In genomic region chr3:184748219-184749135, GRCh38 we compare ENCODE assay signal across 9 cellular contexts. TPM values are rescaled to one million over a fixed set of nuclear protein-coding genes. Genes with fewer than 3 reads are reported as not detected.
DNase-seq lines count a peak whose midpoint lies in the region; ATAC-seq and TF ChIP-seq lines count a peak whose summit lies in the region.
"Had no signal": no experiment of that assay in that cellular context is flagged by ENCODE, and none has a peak within 500 bp of the region (broad histone marks: within the 10 kb centered on the region; RNA-seq: fewer than 3 reads in every experiment).

No MANE protein-coding gene starts in this region.

- H3K27me3 Mint-ChIP-seq in HFFc6 (ENCODE audit: insufficient read depth) = peaks cover 39% of the 10 kb centered on the region

- no peak overlapping the region for H3K4me3 ChIP-seq in OCI-LY1 (ENCODE audit: low read depth, low read length, poor library complexity, severe bottlenecking)
- H3K4me3 ChIP-seq in gastroesophageal sphincter = no peak overlapping the region
- H3K4me3 ChIP-seq in transverse colon = no peak overlapping the region
- H3K4me3 ChIP-seq: lower lobe of right lung had no signal

- no peaks in the 10 kb centered on the region for H3K9me3 Mint-ChIP-seq in HFFc6

- H3K36me3 ChIP-seq in OCI-LY1 (ENCODE audit: insufficient read depth, low read length) = no peaks in the 10 kb centered on the region
- H3K36me3 ChIP-seq in gastroesophageal sphincter = no peaks in the 10 kb centered on the region
- no peaks in the 10 kb centered on the region for H3K36me3 ChIP-seq in transverse colon
- H3K36me3 ChIP-seq: lower lobe of right lung had no signal

- ATAC-seq in gastroesophageal sphincter = peak; percentile 50

- in situ Hi-C loops in transverse colon (cut with MboI; ENCODE audit: low pct_ligation_motif_present in 1 of 4, low pct_unique_long_range_greater_than_20kb in 1 of 4, low sequenced_read_pairs in 3 of 4) = no loop called here

- no peaks in the 10 kb centered on the region for H3K9me2 ChIP-seq in OCI-LY1 (ENCODE audit: low read depth, low read length)

- H3K9ac ChIP-seq in OCI-LY1 (ENCODE audit: low read length) = no peak overlapping the region

- TF ChIP-seq EP300 in gastroesophageal sphincter (IDR thresholded peaks at IDR 0.05) (no peak), transverse colon (IDR thresholded peaks at IDR 0.05; ENCODE audit: low read depth) (no peak)

- no peak overlapping the region for H3K27ac Mint-ChIP-seq in HFFc6

- no peak overlapping the region for H3K4me2 ChIP-seq in OCI-LY1 (ENCODE audit: low read length)

- peaks cover 6% of the 10 kb centered on the region; the same call in 1 of the 2 replicates for H3K4me1 Mint-ChIP-seq in HFFc6 (ENCODE audit: low read depth)

- TF ChIP-seq POLR2A in gastroesophageal sphincter (IDR thresholded peaks at IDR 0.05) (no peak), transverse colon (IDR thresholded peaks at IDR 0.05) (no peak)

- H3K4me1 ChIP-seq in OCI-LY1 (ENCODE audit: insufficient read depth, low read length, severe bottlenecking) (no peaks in the 10 kb centered on the region), gastroesophageal sphincter (no peaks in the 10 kb centered on the region), transverse colon (peaks cover 0 to 7% (median 0%) of the 10 kb centered on the region in 4 donors)
- H3K4me1 ChIP-seq: lower lobe of right lung had no signal

- no peaks in the 10 kb centered on the region for H3K79me2 ChIP-seq in OCI-LY1 (ENCODE audit: insufficient read depth, low read length)

- WGBS in gastroesophageal sphincter (ENCODE audit: low coverage in 1 of 2), 2 donors = 57 to 58% methylated on average over 6 of the region's 8 CpGs
- 50 to 56% methylated on average over 4 to 8 of the region's 8 CpGs for WGBS in transverse colon (ENCODE audit: low coverage in 1 of 2), 2 donors

- H3K9me3 ChIP-seq in OCI-LY1 (ENCODE audit: low read length) (no peaks in the 10 kb centered on the region), gastroesophageal sphincter (no peaks in the 10 kb centered on the region), transverse colon (no peaks in the 10 kb centered on the region)
- H3K9me3 ChIP-seq: lower lobe of right lung had no signal

- DNase-seq in DMS 273 (lab: John Stamatoyannopoulos, UW; ENCODE audit: unreplicated experiment) (peak; percentile 62), DMS 273 treated with DMSO at 0.1 percent for 48 hours (lab: John Stamatoyannopoulos, UW) (no peak), HFFc6 (no peak), transverse colon (no peak), Ammon's horn (ENCODE audit: low spot score) (no peak), NK-92 (lab: John Stamatoyannopoulos, UW; ENCODE audit: unreplicated experiment) (no peak)
- DNase-seq: lower lobe of right lung had no signal

- no peaks in the 10 kb centered on the region for H3K36me3 Mint-ChIP-seq in HFFc6 (ENCODE audit: low read depth)

- no peak overlapping the region for H3K27ac ChIP-seq in OCI-LY1 (ENCODE audit: low read depth, low read length, poor library complexity, severe bottlenecking)
- H3K27ac ChIP-seq in gastroesophageal sphincter = no peak overlapping the region
- no peak overlapping the region for H3K27ac ChIP-seq in transverse colon
- H3K27ac ChIP-seq: lower lobe of right lung had no signal

- H3F3A ChIP-seq in OCI-LY1 (ENCODE audit: insufficient read depth, low read length) = no peaks in the 10 kb centered on the region

- H2AFZ ChIP-seq in OCI-LY1 (ENCODE audit: low read length) = no peak overlapping the region

- no peaks in the 10 kb centered on the region for H4K20me1 ChIP-seq in OCI-LY1 (ENCODE audit: insufficient read depth, low read length)

- H3K27me3 ChIP-seq in OCI-LY1 (ENCODE audit: insufficient read depth, low read length) (peaks cover 5% of the 10 kb centered on the region; the same call in 1 of the 2 replicates), gastroesophageal sphincter (peaks cover 6% of the 10 kb centered on the region), transverse colon (no peaks in the 10 kb centered on the region)

- TF ChIP-seq CTCF in HFFc6 (IDR thresholded peaks at IDR 0.05) = peak; percentile 47; the same call in 1 of the 2 replicates
- TF ChIP-seq CTCF in OCI-LY1 (IDR thresholded peaks at IDR 0.05; ENCODE audit: low read length) = peak; percentile 45; the same call in 1 of the 2 replicates
- TF ChIP-seq CTCF in gastroesophageal sphincter (IDR thresholded peaks at IDR 0.05) = peak in 1 of 4 experiments; percentile 4
- peak; percentile 8 to 34 (median 23) for TF ChIP-seq CTCF in transverse colon (IDR thresholded peaks at IDR 0.05)

- intact Hi-C loops in transverse colon (cut with DNase I; ENCODE audit: low total_unique reads) = no loop called here

- no peak overlapping the region for H3K4me3 Mint-ChIP-seq in HFFc6

RNA-seq across cellular contexts. Expression of gene MAGEF1, which starts 36.6 kb away (rescaled TPM):
- 10 to 100 TPM; 22.8 to 31.4 (median 23.4) TPM for total RNA-seq in HFFc6 (2021; fragmentation: NEBNext Ultra II Directional; extraction: Animal tissue kit (Norgen Biotek cat#: 25700))
- total RNA-seq in gastroesophageal sphincter (10 to 100 TPM; 36.9 to 47.8 (median 41.9) TPM), transverse colon (10 to 100 TPM in 3 of 4 donors, 1 to 10 TPM in 1; 4.2 to 22.5 (median 16.0) TPM)
